In the genomic region with DNA sequence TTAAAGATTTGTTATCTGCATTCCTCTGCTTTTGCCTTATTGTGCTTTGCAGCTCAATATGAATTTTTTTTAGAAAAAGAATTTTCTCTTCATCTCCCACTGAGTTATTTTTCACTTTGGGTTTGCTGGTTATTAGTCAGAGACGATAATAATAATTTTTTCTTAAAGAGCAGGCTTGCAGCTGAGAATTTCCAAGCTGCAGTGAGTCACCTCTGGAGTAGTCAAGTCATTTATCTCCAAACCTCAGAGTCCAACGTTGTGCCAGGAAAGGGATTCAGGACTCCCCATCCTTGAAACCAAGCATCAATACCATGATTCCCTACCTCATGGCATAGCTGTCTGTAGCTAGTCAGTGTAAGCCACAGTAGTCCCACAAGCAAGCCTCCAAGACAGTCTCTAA, we compare ENCODE assay signal across 16 cellular contexts. TPM values are rescaled to one million over a fixed set of nuclear protein-coding genes. Genes with fewer than 3 reads are reported as not detected.
DNase-seq lines count a peak whose midpoint lies in the region; ATAC-seq and TF ChIP-seq lines count a peak whose summit lies in the region.
"Had no signal": no experiment of that assay in that cellular context is flagged by ENCODE, and none has a peak within 500 bp of the region (broad histone marks: within the 10 kb centered on the region; RNA-seq: fewer than 3 reads in every experiment).

No MANE protein-coding gene starts in this region.

- peak; percentile 80 for DNase-seq in GM03348 (ENCODE audit: low spot score)
- DNase-seq in astrocyte of the spinal cord (ENCODE audit: low read depth, low spot score), result peak; percentile 78
- DNase-seq in myocyte (ENCODE audit: low read depth), result peak; percentile 79
- DNase-seq in activated T-cell treated with anti-CD3 and anti-CD28 coated beads, Interleukin-2, amount 50 U/mL, for 1 hour, result no peak
- no peak for DNase-seq in tibial artery
- no peak for DNase-seq in GM13976 (ENCODE audit: low spot score)
- DNase-seq: activated CD4-positive, alpha-beta T cell treated with anti-CD3 and anti-CD28 coated beads, Interleukin-2, amount 50 U/mL, for 4 hours; effector memory CD8-positive, alpha-beta T cell; KG1; left cardiac atrium; NCI-H1694; NCI-H69; retina had no signal

- peak; percentile 64 for ATAC-seq in HG02885 (IDR thresholded peaks at IDR 0.05; ENCODE audit: poor library complexity, unreplicated experiment)
- no peak for ATAC-seq in GM21515 (IDR thresholded peaks at IDR 0.05; ENCODE audit: unreplicated experiment)
- ATAC-seq: effector memory CD8-positive, alpha-beta T cell; left cardiac atrium had no signal

- no peaks in the 10 kb centered on the region for H3K27me3 ChIP-seq in tibial artery
- H3K27me3 ChIP-seq: BLaER1 treated with 17β-estradiol and CSF1 and Interleukin-3, amounts not matched to agents 10 nM and 100 nM had no signal

- no peak overlapping the region for H3K27ac ChIP-seq in tibial artery
- H3K27ac ChIP-seq: BLaER1 treated with 17β-estradiol and CSF1 and Interleukin-3, amounts not matched to agents 10 nM and 100 nM had no signal

- H3K4me3 ChIP-seq in astrocyte of the spinal cord (ENCODE audit: low read depth, low read length) (no peak overlapping the region), tibial artery (no peak overlapping the region)
- H3K4me3 ChIP-seq: BLaER1 treated with 17β-estradiol and CSF1 and Interleukin-3, amounts not matched to agents 10 nM and 100 nM had no signal

- H3K9me3 ChIP-seq in tibial artery, result peaks cover 0 to 4% (median 0%) of the 10 kb centered on the region in 3 donors
- H3K9me3 ChIP-seq: BLaER1 treated with 17β-estradiol and CSF1 and Interleukin-3, amounts not matched to agents 10 nM and 100 nM had no signal

- no peaks in the 10 kb centered on the region for H3K36me3 ChIP-seq in tibial artery
- H3K36me3 ChIP-seq: BLaER1 treated with 17β-estradiol and CSF1 and Interleukin-3, amounts not matched to agents 10 nM and 100 nM had no signal

- H3K4me1 ChIP-seq in tibial artery, result no peaks in the 10 kb centered on the region

- in situ Hi-C loops in astrocyte of the spinal cord (cut with HindIII; ENCODE audit: low sequenced_read_pairs) (no loop called here), GM13976 (cut with MboI; ENCODE audit: low sequenced_read_pairs, unreplicated experiment) (no loop called here)

- TF ChIP-seq CTCF in astrocyte of the spinal cord (IDR thresholded peaks at IDR 0.05; ENCODE audit: low read depth, low read length) (no peak), tibial artery (IDR thresholded peaks at IDR 0.05) (no peak), GM13976 (IDR thresholded peaks at IDR 0.05; ENCODE audit: borderline replicate concordance, control extremely low read depth, extremely low read depth, insufficient read depth, missing control alignments) (no peak)

- intact Hi-C loops in tibial artery (cut with DNase I; ENCODE audit: low total_unique reads), result no loop called here

RNA-seq across cellular contexts. Expression of a gene that starts 15.2 kb away (rescaled TPM):
- 2.3 and 5.3 TPM in 2 replicates for total RNA-seq in myocyte
- 41.6 TPM for polyA plus RNA-seq in myocyte (2012)

RNA-seq across cellular contexts. Expression of a gene that starts 26.8 kb away (rescaled TPM):
- total RNA-seq in myocyte, result 34.5 and 34.9 TPM in 2 replicates
- 26.5 TPM for polyA plus RNA-seq in myocyte (2012)

Comparison
In these comparisons a context has a peak if more than half of its experiments do, and no peak if none do; other contexts are left out.
1. DNase-seq: peak in GM03348 (single experiment), astrocyte of the spinal cord (single experiment) and myocyte (single experiment); none in activated T-cell treated with anti-CD3 and anti-CD28 coated beads, Interleukin-2, amount 50 U/mL, for 1 hour (single experiment), tibial artery (0 of 2) and GM13976 (single experiment).